In the genomic region with DNA sequence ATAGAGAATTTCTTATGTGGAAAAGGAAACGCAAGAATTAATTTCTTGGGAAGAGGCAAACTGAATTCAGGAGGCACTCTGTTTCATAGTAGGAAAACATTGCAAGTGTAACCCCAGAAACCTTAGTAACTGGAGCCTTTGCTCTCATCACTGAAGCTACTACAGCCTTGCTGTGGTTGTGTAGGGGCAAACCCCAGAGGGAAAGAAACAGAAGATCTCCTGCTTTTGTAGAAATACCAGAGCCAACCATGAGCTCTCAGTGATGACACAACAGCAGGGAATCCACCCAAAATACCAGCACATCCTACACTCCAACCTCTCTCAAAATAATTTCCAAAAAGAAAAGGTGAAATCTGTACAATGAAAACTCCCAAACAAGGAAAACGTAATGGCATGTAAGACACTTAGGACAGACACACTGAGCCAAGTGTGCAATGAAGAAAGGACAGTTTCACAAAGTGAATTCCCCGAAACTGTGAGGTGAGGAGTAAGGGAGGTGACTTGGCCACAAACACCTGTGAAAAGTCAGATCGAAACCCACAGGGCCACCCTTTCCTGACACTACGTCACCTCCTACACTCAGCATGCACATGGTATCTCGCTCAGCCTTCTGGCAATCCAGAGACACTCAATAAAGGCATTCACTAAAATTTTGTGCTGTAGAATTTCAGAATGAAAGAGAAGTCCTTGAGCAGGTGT, we compare ENCODE assay signal across 10 cellular contexts. TPM values are rescaled to one million over a fixed set of nuclear protein-coding genes. Genes with fewer than 3 reads are reported as not detected.
DNase-seq lines count a peak whose midpoint lies in the region; ATAC-seq and TF ChIP-seq lines count a peak whose summit lies in the region.
"Had no signal": no experiment of that assay in that cellular context is flagged by ENCODE, and none has a peak within 500 bp of the region (broad histone marks: within the 10 kb centered on the region; RNA-seq: fewer than 3 reads in every experiment).

No MANE protein-coding gene starts in this region.

- no peak overlapping the region for H3K27ac ChIP-seq in vagina
- H3K27ac ChIP-seq: pancreas had no signal

- H3K4me3 ChIP-seq in vagina, result no peak overlapping the region
- H3K4me3 ChIP-seq: pancreas had no signal

- no peaks in the 10 kb centered on the region for H3K36me3 ChIP-seq in vagina
- H3K36me3 ChIP-seq: pancreas had no signal

- H3K27ac Mint-ChIP-seq in natural killer cell, result peak overlapping the region; percentile 68 to 79
- H3K27ac Mint-ChIP-seq: brain had no signal

- no peak for TF ChIP-seq CTCF in natural killer cell (IDR thresholded peaks at IDR 0.05)
- TF ChIP-seq CTCF in vagina (IDR thresholded peaks at IDR 0.05), result no peak

- no peaks in the 10 kb centered on the region for H3K36me3 Mint-ChIP-seq in natural killer cell
- H3K36me3 Mint-ChIP-seq: brain had no signal

- H3K4me1 Mint-ChIP-seq in natural killer cell, result peaks cover 24 to 29% of the 10 kb centered on the region in 2 donors

- H3K27me3 Mint-ChIP-seq in natural killer cell (ENCODE audit: low read depth in 2 of 2), result peaks cover 15 to 16% of the 10 kb centered on the region in 2 donors

- H3K27me3 ChIP-seq in vagina, result no peaks in the 10 kb centered on the region
- H3K27me3 ChIP-seq: pancreas had no signal

- peak; percentile 84 for DNase-seq in activated CD4-positive, alpha-beta T cell treated with anti-CD3 and anti-CD28 coated beads for 48 hours
- DNase-seq in natural killer cell, result peak; percentile 33
- DNase-seq in NCI-H774 (lab: John Stamatoyannopoulos, UW), result no peak
- DNase-seq in vagina (ENCODE audit: extremely low spot score in 2 of 2), result no peak
- DNase-seq in sciatic nerve (ENCODE audit: low spot score), result no peak
- no peak for DNase-seq in DMS 273 treated with DMSO at 0.1 percent for 48 hours (lab: John Stamatoyannopoulos, UW)

- H3K4me1 ChIP-seq in vagina, result no peaks in the 10 kb centered on the region
- H3K4me1 ChIP-seq: pancreas had no signal

- intact Hi-C loops in natural killer cell (cut with micrococcal nuclease), result loop anchor here (1.0 kb wide), 1 partner anchor 83 kb away; no protein-coding TSS in a partner anchor
- intact Hi-C loops in vagina (cut with DNase I), result no loop called here
- intact Hi-C loops in sciatic nerve (cut with DNase I), result no loop called here

- H3K9me3 Mint-ChIP-seq in natural killer cell, result no peaks in the 10 kb centered on the region

- H3K4me3 Mint-ChIP-seq in natural killer cell, result peak overlapping the region; percentile 58
- H3K4me3 Mint-ChIP-seq: brain had no signal

- no peak for TF ChIP-seq POLR2A in vagina (IDR thresholded peaks at IDR 0.05)

- H3K9me3 ChIP-seq in vagina, result no peaks in the 10 kb centered on the region
- H3K9me3 ChIP-seq: pancreas had no signal

- ATAC-seq in GM18858 (IDR thresholded peaks at IDR 0.05; ENCODE audit: unreplicated experiment) (peak; percentile 97), HG02938 (IDR thresholded peaks at IDR 0.05; ENCODE audit: unreplicated experiment) (peak; percentile 97), natural killer cell (peak; percentile 87 to 94 (median 88)), sciatic nerve (no peak)

RNA-seq across cellular contexts. Expression of gene ACSL6, which starts 8.5 kb away (rescaled TPM):
- total RNA-seq in natural killer cell, result 1 to 10 TPM; 2.1 to 2.2 (median 2.2) TPM
- total RNA-seq in vagina, result 0.49 TPM
- total RNA-seq in sciatic nerve, result 3.3 TPM

RNA-seq across cellular contexts. Expression of gene IL3, which starts 40.4 kb away (rescaled TPM):
- total RNA-seq in natural killer cell (not detected), vagina (not detected), sciatic nerve (not detected)
- total RNA-seq: pancreas had no signal

RNA-seq across cellular contexts. Expression of gene CSF2, which starts 53.6 kb away (rescaled TPM):
- total RNA-seq in natural killer cell, result 1 to 10 TPM in 1 of 3 donors, under 1 TPM in 2; 0.65 to 1.2 (median 0.82) TPM
- not detected for total RNA-seq in vagina
- not detected for total RNA-seq in sciatic nerve

Comparison
In these comparisons a context has a peak if more than half of its experiments do, and no peak if none do; other contexts are left out.
1. DNase-seq: peak in activated CD4-positive, alpha-beta T cell treated with anti-CD3 and anti-CD28 coated beads for 48 hours (single experiment) and natural killer cell (single experiment); none in NCI-H774 (single experiment), vagina (0 of 2), sciatic nerve (single experiment) and DMS 273 treated with DMSO at 0.1 percent for 48 hours (single experiment).